9 cellular contexts compared by ENCODE assay signal in the genomic region with DNA sequence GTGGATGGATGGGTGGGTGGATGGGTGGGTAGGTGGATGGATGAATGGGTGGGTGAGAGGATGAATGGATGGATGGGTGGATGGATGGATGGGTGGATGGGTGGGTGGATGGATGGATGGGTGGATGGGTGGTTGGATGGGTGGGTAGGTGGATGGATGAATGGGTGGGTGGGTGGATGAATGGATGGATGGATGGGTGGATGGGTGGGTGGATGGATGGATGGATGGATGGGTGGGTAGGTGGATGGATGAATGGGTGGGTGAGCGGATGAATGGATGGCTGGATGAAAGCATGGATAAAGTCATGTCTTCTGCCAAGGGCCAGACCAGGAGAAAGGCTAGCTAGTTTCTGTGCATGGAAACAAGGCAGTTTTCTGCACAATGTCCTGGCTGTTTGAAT. TPM values are rescaled to one million over a fixed set of nuclear protein-coding genes. Genes with fewer than 3 reads are reported as not detected.
"Had no signal": no experiment of that assay in that cellular context is flagged by ENCODE, and none has a peak within 500 bp of the region (broad histone marks: within the 10 kb centered on the region; RNA-seq: fewer than 3 reads in every experiment).

No MANE protein-coding gene starts in this region.

RNA-seq across cellular contexts. Expression of a gene that starts 35.8 kb away (rescaled TPM):
- total RNA-seq: OCI-LY7, PC-3, PC-9, Peyer's patch, RPMI7951, SK-MEL-5, T-cell had no signal

RNA-seq across cellular contexts. Expression of a gene that starts 46.9 kb away (rescaled TPM):
- total RNA-seq: OCI-LY7, PC-3, PC-9, Peyer's patch, RPMI7951, SJSA1, SK-MEL-5, T-cell had no signal
- polyA plus RNA-seq: SK-N-SH had no signal
